In genomic region chr9:77177143-77177893, GRCh38 we compare ENCODE assay signal across 8 cellular contexts. TPM values are rescaled to one million over a fixed set of nuclear protein-coding genes. Genes with fewer than 3 reads are reported as not detected.
A peak's percentile ranks its signal among the peaks of the same experiment; 100 is the strongest.
DNase-seq lines count a peak whose midpoint lies in the region; ATAC-seq and TF ChIP-seq lines count a peak whose summit lies in the region.

Gene VPS13A (plus strand): TSS chr9:77177534. CDS start chr9:77177705, 171 bp downstream.

- peak within 1 kb of the TSS; percentile 93 for H3K27ac Mint-ChIP-seq in CD8-positive, alpha-beta T cell
- peak within 1 kb of the TSS; percentile 80 for H3K27ac Mint-ChIP-seq in activated CD4-positive, alpha-beta memory T cell treated with anti-CD3 and anti-CD28 coated beads, Interleukin-2, amount 10 ng/mL, durations not matched to agents 7 days and 5 days

- 0% methylated on average over 70 to 89 of the region's 89 CpGs for WGBS in lung, 2 donors

- POLR2A ChIA-PET in CD8-positive, alpha-beta T cell (lab: Charles Lee): interaction anchor here (0.9 to 1.6 kb wide), 5 partner anchors 10 to 1120 kb away, joined by 3 to 5 read pairs (median 3); partner anchors contain the start of gene PSAT1
- POLR2A ChIA-PET in activated CD4-positive, alpha-beta memory T cell treated with anti-CD3 and anti-CD28 coated beads, Interleukin-2, amount 10 ng/mL, durations not matched to agents 7 days and 5 days (lab: Charles Lee): interaction anchor here (0.8 to 1.6 kb wide), 3 partner anchors 11 to 299 kb away, joined by 3 to 8 read pairs (median 5); no protein-coding TSS in a partner anchor

- TF ChIP-seq CTCF in CD8-positive, alpha-beta T cell (IDR thresholded peaks at IDR 0.05): no peak
- TF ChIP-seq CTCF in lung (IDR thresholded peaks at IDR 0.05; ENCODE audit: control extremely low read depth, extremely low read depth): no peak

- H3K27me3 Mint-ChIP-seq in CD8-positive, alpha-beta T cell (ENCODE audit: low read depth): no peaks in the 10 kb centered on the region
- H3K27me3 Mint-ChIP-seq in activated CD4-positive, alpha-beta memory T cell treated with anti-CD3 and anti-CD28 coated beads, Interleukin-2, amount 10 ng/mL, durations not matched to agents 7 days and 5 days: peaks cover 2% of the 10 kb centered on the region

- H3K27me3 ChIP-seq in CD8-positive, alpha-beta T cell (ENCODE audit: insufficient read depth, low read length): no peaks in the 10 kb centered on the region
- no peaks in the 10 kb centered on the region for H3K27me3 ChIP-seq in lung (ENCODE audit: control insufficient read depth, insufficient read depth)

- H3K9me3 Mint-ChIP-seq in CD8-positive, alpha-beta T cell: no peaks in the 10 kb centered on the region
- H3K9me3 Mint-ChIP-seq in activated CD4-positive, alpha-beta memory T cell treated with anti-CD3 and anti-CD28 coated beads, Interleukin-2, amount 10 ng/mL, durations not matched to agents 7 days and 5 days: no peaks in the 10 kb centered on the region

- H3K27ac ChIP-seq in CD8-positive, alpha-beta T cell (ENCODE audit: low read depth, low read length): peak within 1 kb of the TSS; percentile 72
- peak within 1 kb of the TSS; percentile 78 to 93 for H3K27ac ChIP-seq in lung (ENCODE audit: low read depth in 1 of 2, low read length in 1 of 2)

- no peaks in the 10 kb centered on the region for H3K36me3 ChIP-seq in CD8-positive, alpha-beta T cell (ENCODE audit: insufficient read depth, low read length)
- no peaks in the 10 kb centered on the region for H3K36me3 ChIP-seq in lung (ENCODE audit: control insufficient read depth in 2 of 2, insufficient read depth in 2 of 2, low read length in 2 of 2)

- ATAC-seq in CD8-positive, alpha-beta T cell: peak; percentile 81
- ATAC-seq in GM19452 (IDR thresholded peaks at IDR 0.05; ENCODE audit: unreplicated experiment) (peak; percentile 84), lung (ENCODE audit: insufficient read depth, low FRiP score) (peak; percentile 96)

- peak within 1 kb of the TSS; percentile 92 for H3K4me3 Mint-ChIP-seq in CD8-positive, alpha-beta T cell
- peak within 1 kb of the TSS; percentile 88 for H3K4me3 Mint-ChIP-seq in activated CD4-positive, alpha-beta memory T cell treated with anti-CD3 and anti-CD28 coated beads, Interleukin-2, amount 10 ng/mL, durations not matched to agents 7 days and 5 days

- peaks cover 8% of the 10 kb centered on the region for H3K36me3 Mint-ChIP-seq in CD8-positive, alpha-beta T cell
- H3K36me3 Mint-ChIP-seq in activated CD4-positive, alpha-beta memory T cell treated with anti-CD3 and anti-CD28 coated beads, Interleukin-2, amount 10 ng/mL, durations not matched to agents 7 days and 5 days (ENCODE audit: low read depth): peaks cover 6% of the 10 kb centered on the region

- intact Hi-C loops in CD8-positive, alpha-beta T cell (cut with DNase I, micrococcal nuclease): loop anchor here (1.0 to 10.0 kb wide), 8 partner anchors 10 to 1287 kb away; partner anchors contain the start of genes CEP78 (in 2 of the 2), GNAQ (in 2 of the 2), PCSK5 (in 2 of the 2) and RFK (in 2 of the 2)

- peak within 1 kb of the TSS; percentile 92 for H3K4me3 ChIP-seq in CD8-positive, alpha-beta T cell (ENCODE audit: low read depth, low read length)
- H3K4me3 ChIP-seq in lung: peak within 1 kb of the TSS; percentile 63

- peaks cover 40% of the 10 kb centered on the region for H3K4me1 Mint-ChIP-seq in CD8-positive, alpha-beta T cell (ENCODE audit: low read depth)
- peaks cover 25% of the 10 kb centered on the region for H3K4me1 Mint-ChIP-seq in activated CD4-positive, alpha-beta memory T cell treated with anti-CD3 and anti-CD28 coated beads, Interleukin-2, amount 10 ng/mL, durations not matched to agents 7 days and 5 days

- DNase-seq in CD8-positive, alpha-beta T cell: peak; percentile 74 to 93 (median 88)
- DNase-seq in HK-2 (ENCODE audit: unreplicated experiment): peak; percentile 71
- DNase-seq in NCI-H82 treated with DMSO at 0.1 percent for 48 hours (lab: John Stamatoyannopoulos, UW; ENCODE audit: unreplicated experiment): peak; percentile 89
- peak; percentile 94 for DNase-seq in activated CD4-positive, alpha-beta memory T cell treated with anti-CD3 and anti-CD28 coated beads, Interleukin-2, amount 10 ng/mL, durations not matched to agents 7 days and 5 days
- peak; percentile 86 for DNase-seq in effector CD4-positive, alpha-beta T cell
- peak; percentile 93 for DNase-seq in lung (ENCODE audit: low spot score)
- DNase-seq in stimulated activated CD4-positive, alpha-beta T cell treated with anti-CD3 and anti-CD28 coated beads, TNF-alpha, amount 100 ng/mL, for 48 hours (ENCODE audit: low read depth in 3 of 3): peak; percentile 91 to 97 (median 93)

- H3K4me1 ChIP-seq in CD8-positive, alpha-beta T cell (ENCODE audit: insufficient read depth, low read length): peaks cover 11% of the 10 kb centered on the region
- H3K4me1 ChIP-seq in lung (ENCODE audit: control insufficient read depth in 2 of 2, insufficient read depth in 2 of 2, low read length in 2 of 2): peaks cover 0 to 3% of the 10 kb centered on the region in 2 donors

- CTCF ChIA-PET in CD8-positive, alpha-beta T cell (lab: Charles Lee): interaction anchor here (0.7 to 1.6 kb wide), 4 partner anchors 9 to 282 kb away, joined by 3 to 9 read pairs (median 3); no protein-coding TSS in a partner anchor
- CTCF ChIA-PET in activated CD4-positive, alpha-beta memory T cell treated with anti-CD3 and anti-CD28 coated beads, Interleukin-2, amount 10 ng/mL, durations not matched to agents 7 days and 5 days (lab: Charles Lee): interaction anchor here (0.8 to 3.6 kb wide), 2 partner anchors 10 to 256 kb away, joined by 3 to 31 read pairs; no protein-coding TSS in a partner anchor

- H3K9me3 ChIP-seq in CD8-positive, alpha-beta T cell (ENCODE audit: low read length): no peaks in the 10 kb centered on the region
- no peaks in the 10 kb centered on the region for H3K9me3 ChIP-seq in lung (ENCODE audit: control insufficient read depth in 2 of 2, insufficient read depth in 1 of 2, low read length in 1 of 2)

RNA-seq across cellular contexts. Expression of gene VPS13A, which starts in this region (rescaled TPM):
- total RNA-seq in CD8-positive, alpha-beta T cell: 10 to 100 TPM; 35.5 to 37.4 TPM
- total RNA-seq in activated CD4-positive, alpha-beta memory T cell treated with anti-CD3 and anti-CD28 coated beads, Interleukin-2, amount 10 ng/mL, durations not matched to agents 7 days and 5 days: 10 to 100 TPM; 40.9 to 42.3 TPM
- 10 to 100 TPM; 19.3 to 58.3 TPM for total RNA-seq in lung
- 10 to 100 TPM in 1 of 2 donors, 1 to 10 TPM in 1; 3.7 to 20.1 TPM for polyA plus RNA-seq in lung

Comparison
In these comparisons a context has a peak if more than half of its experiments do, and no peak if none do; other contexts are left out.
1. Peak in every context shown above with its lines: DNase-seq, ATAC-seq, H3K4me3 ChIP-seq and H3K27ac ChIP-seq.